11 cellular contexts compared by ENCODE assay signal in the genomic region with DNA sequence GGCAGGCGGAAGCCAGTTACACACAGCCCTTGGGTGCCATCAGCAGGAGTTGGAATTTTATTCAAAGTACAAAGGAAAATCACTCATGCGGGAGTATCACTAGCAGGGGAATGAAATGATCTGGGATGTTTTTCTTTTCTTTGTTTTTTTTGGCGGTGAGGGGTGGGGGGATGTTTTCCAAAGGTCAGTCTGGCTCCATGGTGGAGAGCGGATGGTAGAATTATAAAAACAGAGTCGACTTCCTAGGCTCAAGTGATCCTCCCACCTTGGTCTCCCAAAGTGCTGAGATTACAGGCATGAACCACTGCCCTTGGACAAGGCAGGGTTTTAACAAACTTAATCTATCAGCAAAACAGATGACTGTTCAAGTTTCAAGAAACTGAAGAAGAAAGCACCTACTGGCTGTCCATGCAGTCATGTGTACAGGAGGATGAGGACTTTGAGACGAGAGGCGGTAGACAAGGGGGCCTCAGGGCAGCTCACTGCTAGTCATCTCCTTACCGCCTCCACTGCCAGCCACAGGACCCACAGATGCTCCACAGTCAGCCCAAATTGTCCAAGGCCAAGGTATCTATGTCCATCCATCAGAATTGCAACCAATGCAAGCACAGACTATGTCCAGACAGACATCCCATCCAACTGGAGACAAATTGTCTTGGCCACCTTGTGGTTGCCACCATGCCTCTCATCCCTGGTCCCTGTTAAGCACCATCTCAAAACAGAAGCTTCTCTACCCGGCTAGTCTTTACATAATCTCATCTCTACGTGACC. TPM values are rescaled to one million over a fixed set of nuclear protein-coding genes. Genes with fewer than 3 reads are reported as not detected.
DNase-seq lines count a peak whose midpoint lies in the region; ATAC-seq, FAIRE-seq and TF ChIP-seq lines count a peak whose summit lies in the region.
"Not testable (repeated sequence)": the region's sequence is repeated elsewhere in the genome, so short reads cannot be mapped to it uniquely, and the experiment has no call there.
"Had no signal": no experiment of that assay in that cellular context is flagged by ENCODE, and none has a peak within 500 bp of the region (broad histone marks: within the 10 kb centered on the region; RNA-seq: fewer than 3 reads in every experiment).

No MANE protein-coding gene starts in this region.

- peaks cover 18% of the 10 kb centered on the region for H3K4me1 Mint-ChIP-seq in CD8-positive, alpha-beta T cell (ENCODE audit: low read depth)
- peaks cover 10% of the 10 kb centered on the region for H3K4me1 Mint-ChIP-seq in activated CD4-positive, alpha-beta T cell treated with anti-CD3 and anti-CD28 coated beads, Interleukin-2, amount 10 ng/mL, durations not matched to agents 24 days and 14 days
- H3K4me1 Mint-ChIP-seq in natural killer cell treated with Interleukin-12 subunit alpha and Interleukin-12 subunit beta and Interleukin-15 and Interleukin-18, amount 100 ng/mL, for 72 hours (ENCODE audit: low read depth in 2 of 2): peaks cover 6 to 13% of the 10 kb centered on the region in 2 donors
- not testable (repeated sequence) for H3K4me1 Mint-ChIP-seq in stimulated activated naive CD8-positive, alpha-beta T cell treated with anti-CD3 and anti-CD28 coated beads, Interleukin-15, amount 100 ng/mL, for 72 hours

- not testable (repeated sequence) for H3K27me3 ChIP-seq in CD8-positive, alpha-beta T cell (ENCODE audit: insufficient read depth, low read length)

- H3K9me3 Mint-ChIP-seq in CD8-positive, alpha-beta T cell; activated CD4-positive, alpha-beta T cell treated with anti-CD3 and anti-CD28 coated beads, Interleukin-2, amount 10 ng/mL, durations not matched to agents 24 days and 14 days; activated naive CD4-positive, alpha-beta T cell treated with anti-CD3 and anti-CD28 coated beads, Interleukin-2, amount 50 U/mL, for 72 hours; natural killer cell treated with Interleukin-12 subunit alpha and Interleukin-12 subunit beta and Interleukin-15 and Interleukin-18, amount 100 ng/mL, for 72 hours; stimulated activated naive CD8-positive, alpha-beta T cell treated with anti-CD3 and anti-CD28 coated beads, Interleukin-15, amount 100 ng/mL, for 72 hours: not testable (repeated sequence)

- intact Hi-C loops in CD8-positive, alpha-beta T cell (cut with DNase I, micrococcal nuclease): not testable (repeated sequence)
- intact Hi-C loops in activated CD4-positive, alpha-beta T cell treated with anti-CD3 and anti-CD28 coated beads, Interleukin-2, amount 10 ng/mL, durations not matched to agents 24 days and 14 days (cut with micrococcal nuclease): loop anchor here (10.0 kb wide), 2 partner anchors 73 to 243 kb away; partner anchors contain the start of gene GLG1

- POLR2A ChIA-PET in CD8-positive, alpha-beta T cell (lab: Charles Lee): not testable (repeated sequence)

- peak; percentile 40 for FAIRE-seq in HTR-8/SVneo (lab: Jason Lieb, UNC)

- H3K27ac Mint-ChIP-seq in CD8-positive, alpha-beta T cell: peak overlapping the region; percentile 49
- not testable (repeated sequence) for H3K27ac Mint-ChIP-seq in activated CD4-positive, alpha-beta T cell treated with anti-CD3 and anti-CD28 coated beads, Interleukin-2, amount 10 ng/mL, durations not matched to agents 24 days and 14 days; stimulated activated naive CD8-positive, alpha-beta T cell treated with anti-CD3 and anti-CD28 coated beads, Interleukin-15, amount 100 ng/mL, for 72 hours
- peak overlapping the region in 1 of 2 donors; percentile 5 for H3K27ac Mint-ChIP-seq in activated naive CD4-positive, alpha-beta T cell treated with anti-CD3 and anti-CD28 coated beads, Interleukin-2, amount 50 U/mL, for 72 hours
- peak overlapping the region in 1 of 2 donors; percentile 29 for H3K27ac Mint-ChIP-seq in natural killer cell treated with Interleukin-12 subunit alpha and Interleukin-12 subunit beta and Interleukin-15 and Interleukin-18, amount 100 ng/mL, for 72 hours

- H3K27me3 Mint-ChIP-seq in CD8-positive, alpha-beta T cell (ENCODE audit: low read depth); activated CD4-positive, alpha-beta T cell treated with anti-CD3 and anti-CD28 coated beads, Interleukin-2, amount 10 ng/mL, durations not matched to agents 24 days and 14 days; natural killer cell treated with Interleukin-12 subunit alpha and Interleukin-12 subunit beta and Interleukin-15 and Interleukin-18, amount 100 ng/mL, for 72 hours; stimulated activated naive CD8-positive, alpha-beta T cell treated with anti-CD3 and anti-CD28 coated beads, Interleukin-15, amount 100 ng/mL, for 72 hours: not testable (repeated sequence)

- TF ChIP-seq CTCF in CD8-positive, alpha-beta T cell (IDR thresholded peaks at IDR 0.05): not testable (repeated sequence)

- CTCF ChIA-PET in CD8-positive, alpha-beta T cell (lab: Charles Lee): interaction anchor here (1.0 kb wide), 1 partner anchor 58 kb away, joined by 3 read pairs; no protein-coding TSS in a partner anchor

- ATAC-seq in CD8-positive, alpha-beta T cell: not testable (repeated sequence)
- ATAC-seq in activated naive CD4-positive, alpha-beta T cell treated with anti-CD3 and anti-CD28 coated beads, Interleukin-2, amount 50 U/mL, for 72 hours: peak; percentile 29 to 34
- peak; percentile 22 to 50 for ATAC-seq in natural killer cell treated with Interleukin-12 subunit alpha and Interleukin-12 subunit beta and Interleukin-15 and Interleukin-18, amount 100 ng/mL, for 72 hours
- ATAC-seq in stimulated activated naive CD8-positive, alpha-beta T cell treated with anti-CD3 and anti-CD28 coated beads, Interleukin-15, amount 100 ng/mL, for 72 hours: peak; percentile 58

- not testable (repeated sequence) for H3K27ac ChIP-seq in CD8-positive, alpha-beta T cell (ENCODE audit: low read depth, low read length)

- H3K9me3 ChIP-seq in CD8-positive, alpha-beta T cell (ENCODE audit: low read length): not testable (repeated sequence)

- H3K4me3 ChIP-seq in CD8-positive, alpha-beta T cell (ENCODE audit: low read depth, low read length): not testable (repeated sequence)

- not testable (repeated sequence) for DNase-seq in CD8-positive, alpha-beta T cell; HTR-8/SVneo (ENCODE audit: insufficient read length, low spot score); activated naive CD4-positive, alpha-beta T cell treated with anti-CD3 and anti-CD28 coated beads, Interleukin-2, amount 50 U/mL, for 72 hours (ENCODE audit: low spot score in 2 of 2); natural killer cell treated with Interleukin-12 subunit alpha and Interleukin-12 subunit beta and Interleukin-15 and Interleukin-18, amount 100 ng/mL, for 72 hours (ENCODE audit: low spot score); stimulated activated naive CD8-positive, alpha-beta T cell treated with anti-CD3 and anti-CD28 coated beads, Interleukin-15, amount 100 ng/mL, for 72 hours
- DNase-seq in activated CD4-positive, alpha-beta T cell treated with anti-CD3 and anti-CD28 coated beads, Interleukin-2, amount 10 ng/mL, durations not matched to agents 24 days and 14 days: peak; percentile 60
- DNase-seq in dermis microvascular lymphatic vessel endothelial cell (ENCODE audit: low read depth in 2 of 2) (peak; percentile 25 to 48), left kidney (ENCODE audit: low read depth, low spot score) (peak; percentile 87)

- not testable (repeated sequence) for H3K4me3 Mint-ChIP-seq in CD8-positive, alpha-beta T cell; activated CD4-positive, alpha-beta T cell treated with anti-CD3 and anti-CD28 coated beads, Interleukin-2, amount 10 ng/mL, durations not matched to agents 24 days and 14 days; natural killer cell treated with Interleukin-12 subunit alpha and Interleukin-12 subunit beta and Interleukin-15 and Interleukin-18, amount 100 ng/mL, for 72 hours; stimulated activated naive CD8-positive, alpha-beta T cell treated with anti-CD3 and anti-CD28 coated beads, Interleukin-15, amount 100 ng/mL, for 72 hours

- peaks cover 13% of the 10 kb centered on the region for H3K4me1 ChIP-seq in CD8-positive, alpha-beta T cell (ENCODE audit: insufficient read depth, low read length)

- H3K36me3 Mint-ChIP-seq in CD8-positive, alpha-beta T cell: peaks cover 31% of the 10 kb centered on the region
- H3K36me3 Mint-ChIP-seq in activated CD4-positive, alpha-beta T cell treated with anti-CD3 and anti-CD28 coated beads, Interleukin-2, amount 10 ng/mL, durations not matched to agents 24 days and 14 days (ENCODE audit: low read depth): peaks cover 15% of the 10 kb centered on the region
- H3K36me3 Mint-ChIP-seq in activated naive CD4-positive, alpha-beta T cell treated with anti-CD3 and anti-CD28 coated beads, Interleukin-2, amount 50 U/mL, for 72 hours; natural killer cell treated with Interleukin-12 subunit alpha and Interleukin-12 subunit beta and Interleukin-15 and Interleukin-18, amount 100 ng/mL, for 72 hours: not testable (repeated sequence)

- H3K36me3 ChIP-seq in CD8-positive, alpha-beta T cell (ENCODE audit: insufficient read depth, low read length): not testable (repeated sequence)

RNA-seq across cellular contexts. Expression of gene NPIPB15, which starts 14.1 kb away (rescaled TPM):
- 1 to 10 TPM; 4.7 to 6.2 TPM for total RNA-seq in CD8-positive, alpha-beta T cell
- total RNA-seq in activated CD4-positive, alpha-beta T cell treated with anti-CD3 and anti-CD28 coated beads, Interleukin-2, amount 10 ng/mL, durations not matched to agents 24 days and 14 days: 1.1 and 1.8 TPM in 2 replicates
- 1 to 10 TPM; 2.7 to 4.3 TPM for total RNA-seq in activated naive CD4-positive, alpha-beta T cell treated with anti-CD3 and anti-CD28 coated beads, Interleukin-2, amount 50 U/mL, for 72 hours
- total RNA-seq in dermis microvascular lymphatic vessel endothelial cell: 0.13 TPM in 1 of 2 replicates, not detected in the other
- total RNA-seq in natural killer cell treated with Interleukin-12 subunit alpha and Interleukin-12 subunit beta and Interleukin-15 and Interleukin-18, amount 100 ng/mL, for 72 hours: 1 to 10 TPM; 2.5 to 8.0 TPM
- total RNA-seq: A172, Right ventricle myocardium inferior had no signal

RNA-seq across cellular contexts. Expression of gene CLEC18B, which starts 59.3 kb away (rescaled TPM):
- total RNA-seq in CD8-positive, alpha-beta T cell: 1 to 10 TPM in 1 of 2 experiments, under 1 TPM in 1; 0.39 to 2.4 TPM
- 0.21 and 0.42 TPM in 2 replicates for total RNA-seq in activated CD4-positive, alpha-beta T cell treated with anti-CD3 and anti-CD28 coated beads, Interleukin-2, amount 10 ng/mL, durations not matched to agents 24 days and 14 days
- total RNA-seq in activated naive CD4-positive, alpha-beta T cell treated with anti-CD3 and anti-CD28 coated beads, Interleukin-2, amount 50 U/mL, for 72 hours: under 1 TPM in 1 of 2 donors, not detected in 1; 0.49 TPM
- total RNA-seq in dermis microvascular lymphatic vessel endothelial cell: 0.13 TPM in 1 of 2 replicates, not detected in the other
- total RNA-seq in natural killer cell treated with Interleukin-12 subunit alpha and Interleukin-12 subunit beta and Interleukin-15 and Interleukin-18, amount 100 ng/mL, for 72 hours: 1 to 10 TPM; 1.4 to 2.2 TPM
- total RNA-seq: GM23338 had no signal
